Comparison of ENCODE assay signal across 12 cellular contexts in genomic region chr12:29350080-29350479, GRCh38. TPM values are rescaled to one million over a fixed set of nuclear protein-coding genes. Genes with fewer than 3 reads are reported as not detected.
A peak's percentile ranks its signal among the peaks of the same experiment; 100 is the strongest.
DNase-seq lines count a peak whose midpoint lies in the region; FAIRE-seq and TF ChIP-seq lines count a peak whose summit lies in the region.
"Had no signal": no experiment of that assay in that cellular context is flagged by ENCODE, and none has a peak within 500 bp of the region (broad histone marks: within the 10 kb centered on the region; RNA-seq: fewer than 3 reads in every experiment).

No MANE protein-coding gene starts in this region.

- no peak overlapping the region for H2AFZ ChIP-seq in keratinocyte (ENCODE audit: control insufficient read depth, low read length)

- H3K9me3 ChIP-seq in keratinocyte (ENCODE audit: control insufficient read depth, low read depth, low read length) (no peaks in the 10 kb centered on the region), suprapubic skin (no peaks in the 10 kb centered on the region)

- TF ChIP-seq CTCF in keratinocyte (optimal IDR thresholded peaks at IDR 0.05 in 1 of 3, IDR thresholded peaks at IDR 0.05 in 1 of 3, conservative IDR thresholded peaks at IDR 0.05 in 1 of 3; ENCODE audit: extremely low read depth in 1 of 3, insufficient read depth in 2 of 3, low read length in 3 of 3) (no peak), suprapubic skin (IDR thresholded peaks at IDR 0.05) (no peak)

- H4K20me1 ChIP-seq in keratinocyte (ENCODE audit: control insufficient read depth, extremely low read depth, insufficient read depth, low read length): no peaks in the 10 kb centered on the region

- peak; percentile 6 for DNase-seq in DMS79 (lab: John Stamatoyannopoulos, UW)
- peak; percentile 76 for DNase-seq in LoVo (ENCODE audit: low spot score)
- peak; percentile 77 for DNase-seq in amniotic epithelial cell (ENCODE audit: low read depth)
- peak; percentile 13 for DNase-seq in keratinocyte (ENCODE audit: low read depth, low spot score)
- DNase-seq in KG1 (lab: John Stamatoyannopoulos, UW): no peak
- no peak for DNase-seq in activated CD4-positive, CD25-positive, alpha-beta regulatory T cell (lab: John Stamatoyannopoulos, UW)
- DNase-seq in suprapubic skin (ENCODE audit: low spot score in 2 of 2): no peak
- no peak for DNase-seq in NCI-H2171 (lab: John Stamatoyannopoulos, UW)
- DNase-seq: activated naive CD4-positive, alpha-beta T cell; endodermal cell; left ventricle myocardium superior had no signal

- TF ChIP-seq EP300 in suprapubic skin (IDR thresholded peaks at IDR 0.05): no peak

- no peaks in the 10 kb centered on the region for H3K9me1 ChIP-seq in keratinocyte (ENCODE audit: control insufficient read depth, extremely low read depth, insufficient read depth, low read length)

- H3K4me2 ChIP-seq in keratinocyte (ENCODE audit: control insufficient read depth, extremely low read depth, insufficient read depth, low read depth, low read length): no peak overlapping the region

- H3K9ac ChIP-seq in keratinocyte (ENCODE audit: control insufficient read depth, extremely low read depth, insufficient read depth, low read length): no peak overlapping the region

- dilution Hi-C loops in keratinocyte (cut with MboI; ENCODE audit: extremely low pct_ligation_motif_present, low sequenced_read_pairs): no loop called here

- no peaks in the 10 kb centered on the region for H3K4me1 ChIP-seq in keratinocyte (ENCODE audit: control insufficient read depth, extremely low read depth, insufficient read depth, low read length)
- H3K4me1 ChIP-seq in suprapubic skin: peaks cover 8% of the 10 kb centered on the region

- no peaks in the 10 kb centered on the region for H3K79me2 ChIP-seq in keratinocyte (ENCODE audit: control insufficient read depth, insufficient read depth, low read length)

- no peak for TF ChIP-seq POLR2A in suprapubic skin (IDR thresholded peaks at IDR 0.05)

- H3K27me3 ChIP-seq in keratinocyte (ENCODE audit: control insufficient read depth, extremely low read depth, insufficient read depth, low read length) (no peaks in the 10 kb centered on the region), suprapubic skin (no peaks in the 10 kb centered on the region)

- H3K4me3 ChIP-seq in keratinocyte (ENCODE audit: control insufficient read depth in 2 of 3, extremely low read depth in 1 of 3, insufficient read depth in 2 of 3, low read depth in 1 of 3, low read length in 3 of 3): no peak overlapping the region
- no peak overlapping the region for H3K4me3 ChIP-seq in suprapubic skin

- FAIRE-seq in keratinocyte (lab: Jason Lieb, UNC): no peak
- FAIRE-seq: RCC 7860 had no signal

- H3K27ac ChIP-seq in keratinocyte (ENCODE audit: control insufficient read depth, insufficient read depth, low read length) (no peak overlapping the region), suprapubic skin (no peak overlapping the region)

- H3K36me3 ChIP-seq in keratinocyte (ENCODE audit: control insufficient read depth in 2 of 2, extremely low read depth in 1 of 2, insufficient read depth in 2 of 2, low read length in 2 of 2): peaks cover 3% of the 10 kb centered on the region in 2 experiments
- H3K36me3 ChIP-seq in suprapubic skin: peaks cover 21% of the 10 kb centered on the region

RNA-seq across cellular contexts. Expression of gene ERGIC2, which starts 30.9 kb away (rescaled TPM):
- 39.1 to 62.4 TPM (median 44.7 TPM) in 3 replicates for polyA plus RNA-seq in keratinocyte
- polyA plus RNA-seq in keratinocyte (2011; ENCODE audit: low read depth): 98.2 TPM
- 30.8 and 52.4 TPM in 2 replicates for polyA plus RNA-seq in keratinocyte (2011; cell fraction: cytosol; rRNA removed)
- 35.1 and 55.7 TPM in 2 replicates for polyA plus RNA-seq in keratinocyte (2011; cell fraction: nucleus; rRNA removed)
- 51.9 and 55.8 TPM in 2 replicates for polyA plus RNA-seq in keratinocyte (2012; ENCODE audit: low replicate concordance)
- 4.6 to 43.3 TPM (median 9.1 TPM) in 3 replicates for polyA minus RNA-seq in keratinocyte
- 10.0 TPM for polyA minus RNA-seq in keratinocyte (2011; cell fraction: cytosol; rRNA and poly(A)+ RNA removed)
- 11.2 and 28.2 TPM in 2 replicates for polyA minus RNA-seq in keratinocyte (2011; cell fraction: nucleus; rRNA and poly(A)+ RNA removed)
- total RNA-seq in suprapubic skin: 10 to 100 TPM; 30.8 to 55.4 (median 35.9) TPM

Comparison
In these comparisons a context has a peak if more than half of its experiments do, and no peak if none do; other contexts are left out.
1. DNase-seq: peak in DMS79 (single experiment), LoVo (single experiment), amniotic epithelial cell (single experiment) and keratinocyte (single experiment); none in KG1 (single experiment), activated CD4-positive, CD25-positive, alpha-beta regulatory T cell (0 of 4), suprapubic skin (0 of 2) and NCI-H2171 (single experiment).